In genomic region chr5:139884144-139884543, GRCh38 we compare ENCODE assay signal across 18 cellular contexts.
"Had no signal": no experiment of that assay in that cellular context is flagged by ENCODE, and none has a peak within 500 bp of the region (broad histone marks: within the 10 kb centered on the region; RNA-seq: fewer than 3 reads in every experiment).

No MANE protein-coding gene starts in this region.

- H3K36me3 ChIP-seq: adrenal gland, ovary had no signal

- ATAC-seq: activated CD4-positive, alpha-beta T cell treated with anti-CD3 and anti-CD28 coated beads for 36 hours; activated naive CD4-positive, alpha-beta T cell treated with anti-CD3 and anti-CD28 coated beads, Interleukin-2, amount 50 U/mL, for 72 hours; effector memory CD8-positive, alpha-beta T cell; naive thymus-derived CD4-positive, alpha-beta T cell; WTC11 had no signal

- H3K27me3 Mint-ChIP-seq: activated CD4-positive, alpha-beta T cell treated with anti-CD3 and anti-CD28 coated beads for 36 hours had no signal

- H3K4me3 ChIP-seq: adrenal gland, ovary, tibial artery had no signal

- H3K27ac Mint-ChIP-seq: activated CD4-positive, alpha-beta memory T cell treated with anti-CD3 and anti-CD28 coated beads for 36 hours; activated CD4-positive, alpha-beta T cell treated with anti-CD3 and anti-CD28 coated beads for 36 hours; activated naive CD4-positive, alpha-beta T cell treated with anti-CD3 and anti-CD28 coated beads, Interleukin-2, amount 50 U/mL, for 72 hours; activated T-helper 1 cell treated with anti-CD3 and anti-CD28 coated beads, Interleukin-12 subunit alpha, Interleukin-12 subunit beta, Interleukin-2, Interleukin-4 antibody, amounts not matched to agents 30 ng/mL and 10 ng/mL and 1 ng/mL, durations not matched to agents 14 hours and 24 hours and 36 hours; naive thymus-derived CD4-positive, alpha-beta T cell; WTC11 had no signal

- DNase-seq: activated CD4-positive, alpha-beta memory T cell treated with anti-CD3 and anti-CD28 coated beads for 36 hours; activated CD4-positive, alpha-beta T cell treated with anti-CD3 and anti-CD28 coated beads for 36 hours; activated gamma-delta T cell treated with Interleukin-2 at 50 U/mL for 16 hours; activated T-cell treated with anti-CD3 and anti-CD28 coated beads for 4 hours; dermis blood vessel endothelial cell; effector memory CD8-positive, alpha-beta T cell; foreskin keratinocyte; kidney; mesendoderm; naive thymus-derived CD4-positive, alpha-beta T cell; stimulated activated CD4-positive, alpha-beta T cell treated with anti-CD3 and anti-CD28 coated beads, Interleukin-2, amount 100 ng/mL, for 24 hours; stimulated activated naive CD4-positive, alpha-beta T cell treated with Interleukin-2 at 50 U/mL for 16 hours; tibial artery had no signal

- H3K4me1 Mint-ChIP-seq: activated CD4-positive, alpha-beta T cell treated with anti-CD3 and anti-CD28 coated beads for 36 hours had no signal

- H3K27ac ChIP-seq: adrenal gland, foreskin keratinocyte, tibial artery had no signal

- H3K9me3 ChIP-seq: adrenal gland, ovary, tibial artery had no signal

- H3K36me3 Mint-ChIP-seq: activated CD4-positive, alpha-beta memory T cell treated with anti-CD3 and anti-CD28 coated beads for 36 hours; activated naive CD4-positive, alpha-beta T cell treated with anti-CD3 and anti-CD28 coated beads, Interleukin-2, amount 50 U/mL, for 72 hours; naive thymus-derived CD4-positive, alpha-beta T cell; WTC11 had no signal

- H3K27me3 ChIP-seq: adrenal gland, ovary, tibial artery had no signal

- H3K4me1 ChIP-seq: adrenal gland, foreskin keratinocyte had no signal

- H3K4me3 Mint-ChIP-seq: activated CD4-positive, alpha-beta memory T cell treated with anti-CD3 and anti-CD28 coated beads for 36 hours; activated CD4-positive, alpha-beta T cell treated with anti-CD3 and anti-CD28 coated beads for 36 hours; activated T-helper 1 cell treated with anti-CD3 and anti-CD28 coated beads, Interleukin-12 subunit alpha, Interleukin-12 subunit beta, Interleukin-2, Interleukin-4 antibody, amounts not matched to agents 30 ng/mL and 10 ng/mL and 1 ng/mL, durations not matched to agents 14 hours and 24 hours and 36 hours; effector memory CD8-positive, alpha-beta T cell; naive thymus-derived CD4-positive, alpha-beta T cell; WTC11 had no signal

- H3K9me3 Mint-ChIP-seq: activated CD4-positive, alpha-beta memory T cell treated with anti-CD3 and anti-CD28 coated beads for 36 hours; activated naive CD4-positive, alpha-beta T cell treated with anti-CD3 and anti-CD28 coated beads, Interleukin-2, amount 50 U/mL, for 72 hours; activated T-helper 1 cell treated with anti-CD3 and anti-CD28 coated beads, Interleukin-12 subunit alpha, Interleukin-12 subunit beta, Interleukin-2, Interleukin-4 antibody, amounts not matched to agents 30 ng/mL and 10 ng/mL and 1 ng/mL, durations not matched to agents 14 hours and 24 hours and 36 hours; effector memory CD8-positive, alpha-beta T cell; naive thymus-derived CD4-positive, alpha-beta T cell; WTC11 had no signal
